In genomic region chr1:210709694-210710093, GRCh38 we compare ENCODE assay signal across 13 cellular contexts.
"Had no signal": no experiment of that assay in that cellular context is flagged by ENCODE, and none has a peak within 500 bp of the region (broad histone marks: within the 10 kb centered on the region; RNA-seq: fewer than 3 reads in every experiment).

No MANE protein-coding gene starts in this region.

- H3K27ac ChIP-seq: gastroesophageal sphincter, ovary, tibial nerve had no signal

- H3K27me3 ChIP-seq: gastroesophageal sphincter, ovary, tibial nerve had no signal

- H3K9me3 ChIP-seq: gastroesophageal sphincter, ovary, tibial nerve had no signal

- DNase-seq: activated CD4-positive, alpha-beta memory T cell treated with anti-CD3 and anti-CD28 coated beads for 36 hours; activated naive CD4-positive, alpha-beta T cell treated with Interleukin-2 at 50 U/mL for 16 hours; activated naive CD8-positive, alpha-beta T cell treated with anti-CD3 and anti-CD28 coated beads, Interleukin-2, amount 50 U/mL, for 24 hours; kidney; ovary; retina; small intestine; T-cell; T1000 had no signal

- FAIRE-seq: astrocyte, colon, kidney, small intestine had no signal

- H3K4me3 ChIP-seq: gastroesophageal sphincter, ovary, tibial nerve had no signal

- ATAC-seq: activated naive CD8-positive, alpha-beta T cell treated with anti-CD3 and anti-CD28 coated beads, Interleukin-2, amount 50 U/mL, for 24 hours; gastroesophageal sphincter; T-cell had no signal

- H3K4me1 ChIP-seq: gastroesophageal sphincter, tibial nerve had no signal

- H3K36me3 ChIP-seq: gastroesophageal sphincter, ovary had no signal
